Comparison of ENCODE assay signal across 1 cellular context in genomic region chr6:26576929-26577719, GRCh38.
A peak's percentile ranks its signal among the peaks of the same experiment; 100 is the strongest.
TF ChIP-seq lines count a peak whose summit lies in the region.

No MANE protein-coding gene starts in this region.

TF ChIP-seq in K562, 482 proteins besides CTCF, POLR2A, EP300 and RAD21 (continued from another document and continues in another):
- no peak for TF ChIP-seq MITF (IDR thresholded peaks at IDR 0.05)
- no peak for TF ChIP-seq ZNF133 (CRISPR knock-in tag; IDR thresholded peaks at IDR 0.05)
- TF ChIP-seq E2F5 (CRISPR knock-in tag; IDR thresholded peaks at IDR 0.05), result no peak
- no peak for TF ChIP-seq ZNF232 (CRISPR knock-in tag; IDR thresholded peaks at IDR 0.05)
- TF ChIP-seq PYGO2 (tag; IDR thresholded peaks at IDR 0.05), result peak; percentile 20; the same call in 1 of the 2 replicates
- TF ChIP-seq FIP1L1 (IDR thresholded peaks at IDR 0.05; ENCODE audit: low read depth, low read length, poor library complexity, severe bottlenecking), result no peak
- TF ChIP-seq ZNF354B (CRISPR knock-in tag; IDR thresholded peaks at IDR 0.05), result peak; percentile 6
- TF ChIP-seq ZNF445 (CRISPR knock-in tag; IDR thresholded peaks at IDR 0.05; ENCODE audit: low read depth), result no peak
- TF ChIP-seq CHD4 (IDR thresholded peaks at IDR 0.05; ENCODE audit: insufficient read depth, insufficient replicate concordance, low read depth, low read length, poor library complexity, severe bottlenecking), result no peak
- no peak; the same call in 1 of the 2 replicates for TF ChIP-seq MEF2A (IDR thresholded peaks at IDR 0.05; ENCODE audit: control insufficient read depth, low read depth, low read length)
- peak in 1 of 2 experiments; percentile 45; a peak in 1 of 4 replicates for TF ChIP-seq MAZ (CRISPR knock-in tag; conservative IDR thresholded peaks at IDR 0.05 in 1 of 2, IDR thresholded peaks at IDR 0.05 in 1 of 2)
- no peak for TF ChIP-seq U2AF2 (optimal IDR thresholded peaks at IDR 0.05; ENCODE audit: low read depth, low read length)
- TF ChIP-seq RFX7 (CRISPR knock-in tag; IDR thresholded peaks at IDR 0.05), result peak; percentile 59; the same call in 1 of the 2 replicates
- TF ChIP-seq SMARCB1 (IDR thresholded peaks at IDR 0.05; ENCODE audit: insufficient read length, low read depth), result no peak
- TF ChIP-seq MXI1 (IDR thresholded peaks at IDR 0.05; ENCODE audit: low read depth, low read length), result no peak; the same call in 1 of the 2 replicates
- TF ChIP-seq PRMT5 (CRISPR knock-in tag; IDR thresholded peaks at IDR 0.05), result no peak
- no peak for TF ChIP-seq ZNF512 (tag; IDR thresholded peaks at IDR 0.05)
- TF ChIP-seq RBM17 (IDR thresholded peaks at IDR 0.05; ENCODE audit: borderline replicate concordance, low read depth, low read length), result no peak
- TF ChIP-seq PHB2 (IDR thresholded peaks at IDR 0.05; ENCODE audit: low read depth), result no peak
- TF ChIP-seq ASH1L (IDR thresholded peaks at IDR 0.05; ENCODE audit: borderline replicate concordance, low read depth, partially characterized antibody), result no peak
- TF ChIP-seq GTF2B (IDR thresholded peaks at IDR 0.05; ENCODE audit: extremely low read depth, insufficient read length), result no peak
- no peak for TF ChIP-seq KLF10 (CRISPR knock-in tag; IDR thresholded peaks at IDR 0.05)
- no peak for TF ChIP-seq FOXA3 (CRISPR knock-in tag; conservative IDR thresholded peaks at IDR 0.05 in 1 of 2, IDR thresholded peaks at IDR 0.05 in 1 of 2)
- TF ChIP-seq FOXJ2 (tag; IDR thresholded peaks at IDR 0.05), result no peak
- TF ChIP-seq ZBTB5 (IDR thresholded peaks at IDR 0.05), result peak; percentile 59
- 0 out of 4 replicates have a peak, but pooled peaks of 1 of the 2 experiments have one; percentile 34 for TF ChIP-seq ZNF639 (CRISPR knock-in tag; conservative IDR thresholded peaks at IDR 0.05 in 1 of 2, IDR thresholded peaks at IDR 0.05 in 1 of 2)
- no peak for TF ChIP-seq ZNF57 (CRISPR knock-in tag; IDR thresholded peaks at IDR 0.05)
- TF ChIP-seq TCF3 (CRISPR knock-in tag; IDR thresholded peaks at IDR 0.05), result no peak; the same call in 1 of the 2 replicates
- TF ChIP-seq BMI1 (IDR thresholded peaks at IDR 0.05; ENCODE audit: low read length), result no peak
- TF ChIP-seq THRB (CRISPR knock-in tag; conservative IDR thresholded peaks at IDR 0.05), result no peak; the same call in 1 of the 2 replicates
- TF ChIP-seq PCBP2 (IDR thresholded peaks at IDR 0.05; ENCODE audit: low read depth, low read length, poor library complexity, severe bottlenecking), result no peak
- no peak for TF ChIP-seq LARP7 (IDR thresholded peaks at IDR 0.05)
- no peak for TF ChIP-seq TAF9B (IDR thresholded peaks at IDR 0.05; ENCODE audit: partially characterized antibody)
- TF ChIP-seq DACH1 (IDR thresholded peaks at IDR 0.05; ENCODE audit: partially characterized antibody), result no peak
- no peak; the same call in 1 of the 2 replicates for TF ChIP-seq CC2D1A (IDR thresholded peaks at IDR 0.05)
- TF ChIP-seq ATF2 (CRISPR knock-in tag; IDR thresholded peaks at IDR 0.05), result no peak
- TF ChIP-seq ZNF561 (CRISPR knock-in tag; conservative IDR thresholded peaks at IDR 0.05), result no peak
- peak; percentile 61 for TF ChIP-seq L3MBTL2 (IDR thresholded peaks at IDR 0.05)
- no peak for TF ChIP-seq SAP30 (IDR thresholded peaks at IDR 0.05; ENCODE audit: borderline replicate concordance, insufficient read depth, low read depth, low read length, poor library complexity, severe bottlenecking)
- 0 out of 2 replicates have a peak, but pooled peaks have one; percentile 18 for TF ChIP-seq MAX (CRISPR knock-in tag; IDR thresholded peaks at IDR 0.05)
- TF ChIP-seq E2F1 (CRISPR knock-in tag; IDR thresholded peaks at IDR 0.05), result no peak
- TF ChIP-seq ARID4B (CRISPR knock-in tag; IDR thresholded peaks at IDR 0.05), result no peak
- TF ChIP-seq ZNF644 (tag; IDR thresholded peaks at IDR 0.05; ENCODE audit: low read depth), result 0 out of 2 replicates have a peak, but pooled peaks have one; percentile 15
- TF ChIP-seq DMBX1 (CRISPR knock-in tag; IDR thresholded peaks at IDR 0.05; ENCODE audit: borderline replicate concordance), result no peak
- TF ChIP-seq NCOA4 (IDR thresholded peaks at IDR 0.05; ENCODE audit: partially characterized antibody), result no peak
- TF ChIP-seq ERF (CRISPR knock-in tag; IDR thresholded peaks at IDR 0.05), result no peak
- peak; percentile 91 for TF ChIP-seq POLR3A (IDR thresholded peaks at IDR 0.05; ENCODE audit: borderline replicate concordance, extremely low read depth, insufficient read depth, insufficient read length)
- no peak for TF ChIP-seq SIN3B (IDR thresholded peaks at IDR 0.05; ENCODE audit: low read depth)
- TF ChIP-seq SMARCA4 (IDR thresholded peaks at IDR 0.05), result peak; percentile 55
